1 cellular context compared by ENCODE assay signal in the genomic region with DNA sequence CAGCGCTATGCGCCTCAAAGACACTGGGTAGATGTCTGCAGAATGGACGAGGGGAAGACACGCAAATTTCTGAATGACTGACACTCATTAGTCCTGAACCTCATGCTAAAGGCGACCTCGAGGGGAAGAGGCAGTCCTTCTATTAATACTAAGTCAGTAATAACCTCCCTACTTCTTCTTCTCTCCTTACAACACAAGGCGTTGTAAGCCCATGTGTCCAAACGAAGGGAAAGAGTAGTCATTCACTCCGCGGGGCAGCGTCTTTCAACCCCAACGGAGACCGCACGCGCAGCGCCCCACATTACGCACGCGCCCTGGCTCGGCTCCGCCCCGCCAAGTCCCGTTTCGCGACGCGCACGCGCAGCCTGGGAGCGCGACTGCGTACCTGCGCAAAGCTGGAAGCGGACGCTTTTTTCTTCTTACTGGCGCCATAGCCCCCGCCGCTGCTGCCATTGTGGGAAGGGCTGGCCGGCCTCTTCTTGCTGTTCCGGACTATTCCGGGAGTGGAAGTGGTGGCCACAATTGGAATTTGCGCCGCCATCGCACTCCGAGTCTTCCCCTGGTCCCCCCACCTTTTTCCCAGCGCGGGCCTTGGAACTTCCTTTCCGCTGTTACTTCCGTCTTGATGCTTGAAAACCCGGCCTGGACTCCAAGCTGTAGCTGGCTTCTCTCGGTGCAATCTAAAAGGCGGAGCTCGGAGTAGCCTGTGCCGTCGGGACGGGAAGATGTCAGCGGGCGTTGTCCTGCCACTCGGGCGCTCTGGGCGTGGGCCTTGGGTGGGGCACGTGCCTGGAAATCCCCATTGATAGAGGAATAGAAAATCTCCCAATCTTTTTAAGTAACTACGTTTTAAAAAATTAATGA.
A peak's percentile ranks its signal among the peaks of the same experiment; 100 is the strongest.
TF ChIP-seq lines count a peak whose summit lies in the region.

A gene with protein sequence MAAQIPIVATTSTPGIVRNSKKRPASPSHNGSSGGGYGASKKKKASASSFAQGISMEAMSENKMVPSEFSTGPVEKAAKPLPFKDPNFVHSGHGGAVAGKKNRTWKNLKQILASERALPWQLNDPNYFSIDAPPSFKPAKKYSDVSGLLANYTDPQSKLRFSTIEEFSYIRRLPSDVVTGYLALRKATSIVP (minus strand): TSS at position 627 of the 864 bp plus-strand sequence. CDS start 86 bp downstream, at position 541.

TF ChIP-seq in H1, 55 proteins besides CTCF, POLR2A, EP300 and RAD21 (continues in another document):
- peak; percentile 88 for TF ChIP-seq YY1 (IDR thresholded peaks at IDR 0.05; ENCODE audit: low read depth, low read length)
- TF ChIP-seq GTF2F1 (IDR thresholded peaks at IDR 0.05; ENCODE audit: borderline replicate concordance, low read depth, low read length) = peak; percentile 93
- TF ChIP-seq, protein P1, sequence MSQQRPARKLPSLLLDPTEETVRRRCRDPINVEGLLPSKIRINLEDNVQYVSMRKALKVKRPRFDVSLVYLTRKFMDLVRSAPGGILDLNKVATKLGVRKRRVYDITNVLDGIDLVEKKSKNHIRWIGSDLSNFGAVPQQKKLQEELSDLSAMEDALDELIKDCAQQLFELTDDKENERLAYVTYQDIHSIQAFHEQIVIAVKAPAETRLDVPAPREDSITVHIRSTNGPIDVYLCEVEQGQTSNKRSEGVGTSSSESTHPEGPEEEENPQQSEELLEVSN (IDR thresholded peaks at IDR 0.05) = peak; percentile 89
- TF ChIP-seq SIRT6 (IDR thresholded peaks at IDR 0.05; ENCODE audit: low read length) = no peak
- TF ChIP-seq, protein P2, sequence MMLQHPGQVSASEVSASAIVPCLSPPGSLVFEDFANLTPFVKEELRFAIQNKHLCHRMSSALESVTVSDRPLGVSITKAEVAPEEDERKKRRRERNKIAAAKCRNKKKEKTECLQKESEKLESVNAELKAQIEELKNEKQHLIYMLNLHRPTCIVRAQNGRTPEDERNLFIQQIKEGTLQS (IDR thresholded peaks at IDR 0.05; ENCODE audit: insufficient read depth, low read depth, low read length) = no peak
- TF ChIP-seq TBP (IDR thresholded peaks at IDR 0.05; ENCODE audit: low read depth, low read length) = peak; percentile 80
- no peak for TF ChIP-seq EZH2 (IDR thresholded peaks at IDR 0.05; ENCODE audit: low read depth, low read length, severe bottlenecking)
- no peak for TF ChIP-seq CBX8 (IDR thresholded peaks at IDR 0.05; ENCODE audit: borderline replicate concordance, low read depth, low read length)
- no peak for TF ChIP-seq SRF (IDR thresholded peaks at IDR 0.05; ENCODE audit: low read depth, low read length)
- TF ChIP-seq FOSL1 (IDR thresholded peaks at IDR 0.05; ENCODE audit: insufficient read depth, low read depth, low read length) = no peak
- TF ChIP-seq SAP30 (IDR thresholded peaks at IDR 0.05; ENCODE audit: insufficient read depth, insufficient replicate concordance, low read length) = no peak
- no peak for TF ChIP-seq TAF7 (optimal IDR thresholded peaks at IDR 0.05; ENCODE audit: borderline replicate concordance, low read depth, low read length)
- TF ChIP-seq KDM5A (IDR thresholded peaks at IDR 0.05; ENCODE audit: low read length) = no peak
- no peak for TF ChIP-seq CTBP2 (IDR thresholded peaks at IDR 0.05; ENCODE audit: borderline replicate concordance, insufficient read depth, insufficient read length, low read length)
- TF ChIP-seq, protein P3, sequence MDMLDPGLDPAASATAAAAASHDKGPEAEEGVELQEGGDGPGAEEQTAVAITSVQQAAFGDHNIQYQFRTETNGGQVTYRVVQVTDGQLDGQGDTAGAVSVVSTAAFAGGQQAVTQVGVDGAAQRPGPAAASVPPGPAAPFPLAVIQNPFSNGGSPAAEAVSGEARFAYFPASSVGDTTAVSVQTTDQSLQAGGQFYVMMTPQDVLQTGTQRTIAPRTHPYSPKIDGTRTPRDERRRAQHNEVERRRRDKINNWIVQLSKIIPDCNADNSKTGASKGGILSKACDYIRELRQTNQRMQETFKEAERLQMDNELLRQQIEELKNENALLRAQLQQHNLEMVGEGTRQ (IDR thresholded peaks at IDR 0.05; ENCODE audit: low read length) = no peak; the same call in 1 of the 2 replicates
- peak; percentile 75; the same call in 1 of the 2 replicates for TF ChIP-seq SP4 (IDR thresholded peaks at IDR 0.05; ENCODE audit: low read length)
- peak; percentile 97 for TF ChIP-seq EGR1 (IDR thresholded peaks at IDR 0.05; ENCODE audit: borderline replicate concordance, low read depth, low read length)
- no peak for TF ChIP-seq JUND (IDR thresholded peaks at IDR 0.05; ENCODE audit: low read length)
- TF ChIP-seq CREB1 (IDR thresholded peaks at IDR 0.05) = peak; percentile 59
- TF ChIP-seq HDAC6 (IDR thresholded peaks at IDR 0.05; ENCODE audit: low read depth, low read length) = no peak
- TF ChIP-seq RNF2 (IDR thresholded peaks at IDR 0.05; ENCODE audit: borderline replicate concordance, low read depth, low read length, missing control alignments, poor library complexity, severe bottlenecking) = no peak
- peak; percentile 97 for TF ChIP-seq ASH2L (IDR thresholded peaks at IDR 0.05; ENCODE audit: low read length)
- TF ChIP-seq, protein P4, sequence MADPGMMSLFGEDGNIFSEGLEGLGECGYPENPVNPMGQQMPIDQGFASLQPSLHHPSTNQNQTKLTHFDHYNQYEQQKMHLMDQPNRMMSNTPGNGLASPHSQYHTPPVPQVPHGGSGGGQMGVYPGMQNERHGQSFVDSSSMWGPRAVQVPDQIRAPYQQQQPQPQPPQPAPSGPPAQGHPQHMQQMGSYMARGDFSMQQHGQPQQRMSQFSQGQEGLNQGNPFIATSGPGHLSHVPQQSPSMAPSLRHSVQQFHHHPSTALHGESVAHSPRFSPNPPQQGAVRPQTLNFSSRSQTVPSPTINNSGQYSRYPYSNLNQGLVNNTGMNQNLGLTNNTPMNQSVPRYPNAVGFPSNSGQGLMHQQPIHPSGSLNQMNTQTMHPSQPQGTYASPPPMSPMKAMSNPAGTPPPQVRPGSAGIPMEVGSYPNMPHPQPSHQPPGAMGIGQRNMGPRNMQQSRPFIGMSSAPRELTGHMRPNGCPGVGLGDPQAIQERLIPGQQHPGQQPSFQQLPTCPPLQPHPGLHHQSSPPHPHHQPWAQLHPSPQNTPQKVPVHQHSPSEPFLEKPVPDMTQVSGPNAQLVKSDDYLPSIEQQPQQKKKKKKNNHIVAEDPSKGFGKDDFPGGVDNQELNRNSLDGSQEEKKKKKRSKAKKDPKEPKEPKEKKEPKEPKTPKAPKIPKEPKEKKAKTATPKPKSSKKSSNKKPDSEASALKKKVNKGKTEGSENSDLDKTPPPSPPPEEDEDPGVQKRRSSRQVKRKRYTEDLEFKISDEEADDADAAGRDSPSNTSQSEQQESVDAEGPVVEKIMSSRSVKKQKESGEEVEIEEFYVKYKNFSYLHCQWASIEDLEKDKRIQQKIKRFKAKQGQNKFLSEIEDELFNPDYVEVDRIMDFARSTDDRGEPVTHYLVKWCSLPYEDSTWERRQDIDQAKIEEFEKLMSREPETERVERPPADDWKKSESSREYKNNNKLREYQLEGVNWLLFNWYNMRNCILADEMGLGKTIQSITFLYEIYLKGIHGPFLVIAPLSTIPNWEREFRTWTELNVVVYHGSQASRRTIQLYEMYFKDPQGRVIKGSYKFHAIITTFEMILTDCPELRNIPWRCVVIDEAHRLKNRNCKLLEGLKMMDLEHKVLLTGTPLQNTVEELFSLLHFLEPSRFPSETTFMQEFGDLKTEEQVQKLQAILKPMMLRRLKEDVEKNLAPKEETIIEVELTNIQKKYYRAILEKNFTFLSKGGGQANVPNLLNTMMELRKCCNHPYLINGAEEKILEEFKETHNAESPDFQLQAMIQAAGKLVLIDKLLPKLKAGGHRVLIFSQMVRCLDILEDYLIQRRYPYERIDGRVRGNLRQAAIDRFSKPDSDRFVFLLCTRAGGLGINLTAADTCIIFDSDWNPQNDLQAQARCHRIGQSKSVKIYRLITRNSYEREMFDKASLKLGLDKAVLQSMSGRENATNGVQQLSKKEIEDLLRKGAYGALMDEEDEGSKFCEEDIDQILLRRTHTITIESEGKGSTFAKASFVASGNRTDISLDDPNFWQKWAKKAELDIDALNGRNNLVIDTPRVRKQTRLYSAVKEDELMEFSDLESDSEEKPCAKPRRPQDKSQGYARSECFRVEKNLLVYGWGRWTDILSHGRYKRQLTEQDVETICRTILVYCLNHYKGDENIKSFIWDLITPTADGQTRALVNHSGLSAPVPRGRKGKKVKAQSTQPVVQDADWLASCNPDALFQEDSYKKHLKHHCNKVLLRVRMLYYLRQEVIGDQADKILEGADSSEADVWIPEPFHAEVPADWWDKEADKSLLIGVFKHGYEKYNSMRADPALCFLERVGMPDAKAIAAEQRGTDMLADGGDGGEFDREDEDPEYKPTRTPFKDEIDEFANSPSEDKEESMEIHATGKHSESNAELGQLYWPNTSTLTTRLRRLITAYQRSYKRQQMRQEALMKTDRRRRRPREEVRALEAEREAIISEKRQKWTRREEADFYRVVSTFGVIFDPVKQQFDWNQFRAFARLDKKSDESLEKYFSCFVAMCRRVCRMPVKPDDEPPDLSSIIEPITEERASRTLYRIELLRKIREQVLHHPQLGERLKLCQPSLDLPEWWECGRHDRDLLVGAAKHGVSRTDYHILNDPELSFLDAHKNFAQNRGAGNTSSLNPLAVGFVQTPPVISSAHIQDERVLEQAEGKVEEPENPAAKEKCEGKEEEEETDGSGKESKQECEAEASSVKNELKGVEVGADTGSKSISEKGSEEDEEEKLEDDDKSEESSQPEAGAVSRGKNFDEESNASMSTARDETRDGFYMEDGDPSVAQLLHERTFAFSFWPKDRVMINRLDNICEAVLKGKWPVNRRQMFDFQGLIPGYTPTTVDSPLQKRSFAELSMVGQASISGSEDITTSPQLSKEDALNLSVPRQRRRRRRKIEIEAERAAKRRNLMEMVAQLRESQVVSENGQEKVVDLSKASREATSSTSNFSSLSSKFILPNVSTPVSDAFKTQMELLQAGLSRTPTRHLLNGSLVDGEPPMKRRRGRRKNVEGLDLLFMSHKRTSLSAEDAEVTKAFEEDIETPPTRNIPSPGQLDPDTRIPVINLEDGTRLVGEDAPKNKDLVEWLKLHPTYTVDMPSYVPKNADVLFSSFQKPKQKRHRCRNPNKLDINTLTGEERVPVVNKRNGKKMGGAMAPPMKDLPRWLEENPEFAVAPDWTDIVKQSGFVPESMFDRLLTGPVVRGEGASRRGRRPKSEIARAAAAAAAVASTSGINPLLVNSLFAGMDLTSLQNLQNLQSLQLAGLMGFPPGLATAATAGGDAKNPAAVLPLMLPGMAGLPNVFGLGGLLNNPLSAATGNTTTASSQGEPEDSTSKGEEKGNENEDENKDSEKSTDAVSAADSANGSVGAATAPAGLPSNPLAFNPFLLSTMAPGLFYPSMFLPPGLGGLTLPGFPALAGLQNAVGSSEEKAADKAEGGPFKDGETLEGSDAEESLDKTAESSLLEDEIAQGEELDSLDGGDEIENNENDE (IDR thresholded peaks at IDR 0.05; ENCODE audit: insufficient replicate concordance, low read length) = peak; percentile 50
- TF ChIP-seq KDM1A (IDR thresholded peaks at IDR 0.05; ENCODE audit: borderline replicate concordance, low read length) = no peak; the same call in 1 of the 2 replicates
- TF ChIP-seq SIX5 (IDR thresholded peaks at IDR 0.05; ENCODE audit: low read depth, low read length) = no peak
- TF ChIP-seq, protein P5, sequence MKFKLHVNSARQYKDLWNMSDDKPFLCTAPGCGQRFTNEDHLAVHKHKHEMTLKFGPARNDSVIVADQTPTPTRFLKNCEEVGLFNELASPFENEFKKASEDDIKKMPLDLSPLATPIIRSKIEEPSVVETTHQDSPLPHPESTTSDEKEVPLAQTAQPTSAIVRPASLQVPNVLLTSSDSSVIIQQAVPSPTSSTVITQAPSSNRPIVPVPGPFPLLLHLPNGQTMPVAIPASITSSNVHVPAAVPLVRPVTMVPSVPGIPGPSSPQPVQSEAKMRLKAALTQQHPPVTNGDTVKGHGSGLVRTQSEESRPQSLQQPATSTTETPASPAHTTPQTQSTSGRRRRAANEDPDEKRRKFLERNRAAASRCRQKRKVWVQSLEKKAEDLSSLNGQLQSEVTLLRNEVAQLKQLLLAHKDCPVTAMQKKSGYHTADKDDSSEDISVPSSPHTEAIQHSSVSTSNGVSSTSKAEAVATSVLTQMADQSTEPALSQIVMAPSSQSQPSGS (IDR thresholded peaks at IDR 0.05; ENCODE audit: low read length) = peak; percentile 77; the same call in 1 of the 2 replicates
- peak; percentile 42 for TF ChIP-seq NANOG (IDR thresholded peaks at IDR 0.05; ENCODE audit: insufficient read depth, low read depth, low read length, poor library complexity, severe bottlenecking)
- TF ChIP-seq CHD2 (IDR thresholded peaks at IDR 0.05; ENCODE audit: low read length) = 0 out of 2 replicates have a peak, but pooled peaks have one; percentile 40
- peak; percentile 84 for TF ChIP-seq TAF1 (IDR thresholded peaks at IDR 0.05; ENCODE audit: low read depth, low read length)
- no peak for TF ChIP-seq SUZ12 (IDR thresholded peaks at IDR 0.05; ENCODE audit: low read length)
- peak; percentile 48; the same call in 1 of the 2 replicates for TF ChIP-seq BACH1 (IDR thresholded peaks at IDR 0.05; ENCODE audit: low read length)
- peak; percentile 55 to 58; a peak in 1 of 4 replicates for TF ChIP-seq HDAC2 (IDR thresholded peaks at IDR 0.05; ENCODE audit: borderline replicate concordance in 1 of 2, low read depth in 2 of 2, low read length in 2 of 2)
- TF ChIP-seq BCL11A (IDR thresholded peaks at IDR 0.05; ENCODE audit: low read depth in 2 of 2, low read length in 2 of 2) = no peak
- no peak for TF ChIP-seq SP2 (IDR thresholded peaks at IDR 0.05; ENCODE audit: low read length)
- TF ChIP-seq ZNF274 (IDR thresholded peaks at IDR 0.05; ENCODE audit: borderline replicate concordance, extremely low read depth, low read length) = no peak
- TF ChIP-seq MAFK (IDR thresholded peaks at IDR 0.05; ENCODE audit: low read depth, low read length) = no peak
- TF ChIP-seq POU5F1 (IDR thresholded peaks at IDR 0.05; ENCODE audit: low read depth, low read length) = 0 out of 2 replicates have a peak, but pooled peaks have one; percentile 44
- TF ChIP-seq POLR2AphosphoS5 (IDR thresholded peaks at IDR 0.05; ENCODE audit: low read depth, low read length) = peak; percentile 83
- peak; percentile 99 for TF ChIP-seq PHF8 (conservative IDR thresholded peaks at IDR 0.05; ENCODE audit: low read depth, low read length)
- TF ChIP-seq CEBPB (IDR thresholded peaks at IDR 0.05; ENCODE audit: low read depth, low read length) = 0 out of 2 replicates have a peak, but pooled peaks have one; percentile 33
- TF ChIP-seq GABPA (IDR thresholded peaks at IDR 0.05; ENCODE audit: borderline replicate concordance, insufficient read depth, low read length) = peak; percentile 66; the same call in 1 of the 2 replicates
- TF ChIP-seq RXRA (IDR thresholded peaks at IDR 0.05; ENCODE audit: insufficient read depth, low read depth, low read length) = 0 out of 2 replicates have a peak, but pooled peaks have one; percentile 56
- peak; percentile 74 for TF ChIP-seq RFX5 (IDR thresholded peaks at IDR 0.05; ENCODE audit: borderline replicate concordance, low read depth, low read length)
- TF ChIP-seq, protein P6, sequence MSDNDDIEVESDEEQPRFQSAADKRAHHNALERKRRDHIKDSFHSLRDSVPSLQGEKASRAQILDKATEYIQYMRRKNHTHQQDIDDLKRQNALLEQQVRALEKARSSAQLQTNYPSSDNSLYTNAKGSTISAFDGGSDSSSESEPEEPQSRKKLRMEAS (IDR thresholded peaks at IDR 0.05) = peak; percentile 94
- TF ChIP-seq SIN3A (conservative IDR thresholded peaks at IDR 0.05 in 1 of 2, IDR thresholded peaks at IDR 0.05 in 1 of 2; ENCODE audit: low read depth in 1 of 2, low read length in 2 of 2) = peak; percentile 65 to 88; a peak in 3 of 4 replicates
- TF ChIP-seq NRF1 (IDR thresholded peaks at IDR 0.05; ENCODE audit: low read depth, low read length) = peak; percentile 82
- TF ChIP-seq KDM4A (IDR thresholded peaks at IDR 0.05; ENCODE audit: low read depth, low read length, severe bottlenecking) = peak; percentile 80
- TF ChIP-seq SP1 (IDR thresholded peaks at IDR 0.05; ENCODE audit: low read depth, low read length) = peak; percentile 100
- no peak for TF ChIP-seq CHD1 (IDR thresholded peaks at IDR 0.05; ENCODE audit: low read depth, low read length)
